ENCODE assay signal across 8 cellular contexts in genomic region chr22:22450343-22450839, GRCh38. TPM values are rescaled to one million over a fixed set of nuclear protein-coding genes. Genes with fewer than 3 reads are reported as not detected.
DNase-seq lines count a peak whose midpoint lies in the region; ATAC-seq and TF ChIP-seq lines count a peak whose summit lies in the region.

No MANE protein-coding gene starts in this region.

- in situ Hi-C loops in transverse colon (cut with MboI; ENCODE audit: low pct_ligation_motif_present in 1 of 4, low pct_unique_long_range_greater_than_20kb in 1 of 4, low sequenced_read_pairs in 3 of 4), result loop anchor here in 1 of 4 donors (25.0 kb wide), 1 partner anchor 137 kb away; no protein-coding TSS in a partner anchor

- ATAC-seq in Right ventricle myocardium superior (ENCODE audit: poor library complexity) (no peak), Right ventricle myocardium inferior (no peak), HG03064 (IDR thresholded peaks at IDR 0.05; ENCODE audit: low read depth, unreplicated experiment) (peak; percentile 96)

- H3K4me3 ChIP-seq in transverse colon, result no peak overlapping the region

- intact Hi-C loops in Right ventricle myocardium superior (cut with DNase I) (no loop called here), Right ventricle myocardium inferior (cut with DNase I) (no loop called here), transverse colon (cut with DNase I; ENCODE audit: low total_unique reads) (no loop called here)

- no peak for TF ChIP-seq EP300 in transverse colon (IDR thresholded peaks at IDR 0.05; ENCODE audit: low read depth)

- H3K9me3 ChIP-seq in transverse colon, result peaks cover 3 to 8% of the 10 kb centered on the region in 2 donors

- no peaks in the 10 kb centered on the region for H3K36me3 ChIP-seq in transverse colon

- no peaks in the 10 kb centered on the region for H3K4me1 ChIP-seq in transverse colon

- no peak for TF ChIP-seq CTCF in transverse colon (IDR thresholded peaks at IDR 0.05)

- 16% methylated on average over 4 of the region's 4 CpGs for WGBS in transverse colon (ENCODE audit: low coverage in 1 of 2), 2 donors

- TF ChIP-seq POLR2A in transverse colon (IDR thresholded peaks at IDR 0.05), result no peak

- no peak overlapping the region for H3K27ac ChIP-seq in transverse colon

- H3K27me3 ChIP-seq in transverse colon, result peaks cover 28% of the 10 kb centered on the region

- peak; percentile 42 for DNase-seq in Right ventricle myocardium superior
- DNase-seq in Right ventricle myocardium inferior (ENCODE audit: missing footprints), result no peak
- DNase-seq in RPMI8226, result peak; percentile 84
- peak; percentile 56 for DNase-seq in transverse colon
- DNase-seq in stimulated activated CD4-positive, alpha-beta T cell treated with anti-CD3 and anti-CD28 coated beads, Interleukin-4, amount 100 ng/mL, for 4 hours, result no peak
- DNase-seq in ureter (ENCODE audit: low spot score), result no peak
- DNase-seq in dedifferentiated amniotic fluid mesenchymal stem cell (ENCODE audit: extremely low spot score), result no peak

RNA-seq across cellular contexts. Expression of gene ZNF280B, which starts 58.2 kb away (rescaled TPM):
- 0.43 TPM for total RNA-seq in Right ventricle myocardium superior
- 0.49 TPM for total RNA-seq in Right ventricle myocardium inferior
- total RNA-seq in transverse colon, result under 1 TPM in 3 of 4 donors, not detected in 1; 0.41 to 0.79 (median 0.60) TPM
- total RNA-seq in ureter, result 1.5 TPM

Comparison
In these comparisons a context has a peak if more than half of its experiments do, and no peak if none do; other contexts are left out.
1. DNase-seq: peak in Right ventricle myocardium superior (single experiment), RPMI8226 (single experiment) and transverse colon (single experiment); none in Right ventricle myocardium inferior (single experiment), stimulated activated CD4-positive, alpha-beta T cell treated with anti-CD3 and anti-CD28 coated beads, Interleukin-4, amount 100 ng/mL, for 4 hours (0 of 2), ureter (single experiment) and dedifferentiated amniotic fluid mesenchymal stem cell (single experiment).